Comparison of ENCODE assay signal across 9 cellular contexts in the genomic region with DNA sequence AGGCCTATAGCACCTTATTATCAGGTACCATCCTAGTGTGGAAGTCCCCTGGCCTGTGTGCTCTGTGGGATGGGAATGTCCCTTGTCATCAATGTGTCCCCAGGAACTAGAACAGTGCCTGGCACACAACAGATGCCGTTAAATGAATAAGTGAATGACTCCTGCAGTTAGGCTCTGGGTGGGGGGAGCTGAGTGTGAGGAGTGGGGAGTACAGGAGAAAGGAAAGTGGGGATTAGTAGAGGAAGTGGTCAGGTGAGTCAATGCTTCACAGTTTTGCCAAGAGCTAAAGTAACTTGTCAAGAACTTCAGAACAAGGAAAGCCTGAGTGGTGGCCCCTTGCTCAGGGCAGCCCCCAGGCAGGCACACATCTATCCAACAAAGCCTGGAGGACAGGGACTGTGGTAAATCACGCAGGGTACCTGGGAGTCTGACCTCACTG. TPM values are rescaled to one million over a fixed set of nuclear protein-coding genes. Genes with fewer than 3 reads are reported as not detected.
DNase-seq lines count a peak whose midpoint lies in the region; ATAC-seq and TF ChIP-seq lines count a peak whose summit lies in the region.
"Had no signal": no experiment of that assay in that cellular context is flagged by ENCODE, and none has a peak within 500 bp of the region (broad histone marks: within the 10 kb centered on the region; RNA-seq: fewer than 3 reads in every experiment).

No MANE protein-coding gene starts in this region.

- no peak overlapping the region for H3K4me3 Mint-ChIP-seq in mesothelial cell of epicardium

- no peak overlapping the region for H3K27ac Mint-ChIP-seq in mesothelial cell of epicardium

- H3K4me3 ChIP-seq in left lung (no peak overlapping the region), body of pancreas (no peak overlapping the region)
- H3K4me3 ChIP-seq: thoracic aorta had no signal

- H3K27me3 Mint-ChIP-seq in mesothelial cell of epicardium (ENCODE audit: low read depth) = peaks cover 19% of the 10 kb centered on the region

- H3K27me3 ChIP-seq in left lung (no peaks in the 10 kb centered on the region), body of pancreas (no peaks in the 10 kb centered on the region)

- TF ChIP-seq POLR2A in body of pancreas (IDR thresholded peaks at IDR 0.05) = no peak

- peak; percentile 8 for ATAC-seq in GM18858 (IDR thresholded peaks at IDR 0.05; ENCODE audit: unreplicated experiment)
- ATAC-seq in HG03135 (IDR thresholded peaks at IDR 0.05; ENCODE audit: unreplicated experiment) = peak; percentile 7
- ATAC-seq in left lung = no peak
- ATAC-seq in body of pancreas = no peak

- 63 to 77% methylated on average over 2 of the region's 2 CpGs for WGBS in body of pancreas, 2 donors

- peak; percentile 73 for DNase-seq in activated CD4-positive, alpha-beta T cell treated with anti-CD3 and anti-CD28 coated beads for 4 hours
- DNase-seq in left lung = no peak
- DNase-seq in mesothelial cell of epicardium (ENCODE audit: low spot score in 2 of 2, unreplicated experiment in 2 of 2) = no peak
- no peak for DNase-seq in HPDE6-E6E7 (ENCODE audit: extremely low spot score)
- no peak for DNase-seq in HT-29 (ENCODE audit: low spot score)
- no peak for DNase-seq in body of pancreas

- H3K36me3 ChIP-seq in left lung (no peaks in the 10 kb centered on the region), body of pancreas (replicated peaks in 1 of 2; ENCODE audit: insufficient read depth in 1 of 2, low read depth in 2 of 2) (no peaks in the 10 kb centered on the region)
- H3K36me3 ChIP-seq: thoracic aorta had no signal

- intact Hi-C loops in left lung (cut with DNase I) = no loop called here
- intact Hi-C loops in body of pancreas (cut with DNase I) = loop anchor here (10.0 kb wide), 1 partner anchor 299 kb away; no protein-coding TSS in a partner anchor

- peak overlapping the region; percentile 5 to 75 for H3K27ac ChIP-seq in left lung
- no peak overlapping the region for H3K27ac ChIP-seq in body of pancreas

- H3K4me1 ChIP-seq in left lung = peaks cover 16 to 51% of the 10 kb centered on the region in 2 donors
- peaks cover 42% of the 10 kb centered on the region for H3K4me1 ChIP-seq in body of pancreas

- H3K4me1 Mint-ChIP-seq in mesothelial cell of epicardium = peaks cover 12% of the 10 kb centered on the region

- H3K9me3 Mint-ChIP-seq in mesothelial cell of epicardium = no peaks in the 10 kb centered on the region

- no peaks in the 10 kb centered on the region for H3K36me3 Mint-ChIP-seq in mesothelial cell of epicardium

- H3K9me3 ChIP-seq in left lung (no peaks in the 10 kb centered on the region), body of pancreas (no peaks in the 10 kb centered on the region)
- H3K9me3 ChIP-seq: thoracic aorta had no signal

- TF ChIP-seq CTCF in left lung (IDR thresholded peaks at IDR 0.05) (no peak), mesothelial cell of epicardium (IDR thresholded peaks at IDR 0.05; ENCODE audit: unreplicated experiment) (no peak), body of pancreas (IDR thresholded peaks at IDR 0.05) (no peak)

RNA-seq across cellular contexts. Expression of gene DAD1, which starts 33.4 kb away (rescaled TPM):
- total RNA-seq in left lung = 100 to 1,000 TPM; 220 to 251 TPM
- 140 to 141 TPM (median 141 TPM) in 3 replicates for total RNA-seq in mesothelial cell of epicardium
- 111 and 124 TPM in 2 replicates for total RNA-seq in HT-29 (2014; rRNA removed; shearing (Covaris generic))
- total RNA-seq in body of pancreas = 100 to 1,000 TPM in 1 of 2 donors, 10 to 100 TPM in 1; 91.3 to 104 TPM

RNA-seq across cellular contexts. Expression of gene ABHD4, which starts 42.5 kb away (rescaled TPM):
- total RNA-seq in left lung = 10 to 100 TPM; 33.6 to 51.0 TPM
- 28.2 to 29.3 TPM (median 28.4 TPM) in 3 replicates for total RNA-seq in mesothelial cell of epicardium
- total RNA-seq in HT-29 (2014; rRNA removed; shearing (Covaris generic)) = 6.1 and 8.4 TPM in 2 replicates
- 10 to 100 TPM; 11.9 to 28.3 TPM for total RNA-seq in body of pancreas

Comparison
In these comparisons a context has a peak if more than half of its experiments do, and no peak if none do; other contexts are left out.
1. ATAC-seq: peak in GM18858 (single experiment) and HG03135 (single experiment); none in left lung (single experiment) and body of pancreas (single experiment).
2. DNase-seq: peak in activated CD4-positive, alpha-beta T cell treated with anti-CD3 and anti-CD28 coated beads for 4 hours (2 of 2); none in left lung (0 of 2), mesothelial cell of epicardium (0 of 2), HPDE6-E6E7 (single experiment), HT-29 (single experiment) and body of pancreas (0 of 4).
3. H3K27ac ChIP-seq: peak in left lung (2 of 2); none in body of pancreas (0 of 4).